In genomic region chr6:43115365-43115764, GRCh38 we compare ENCODE assay signal across 1 cellular context.
TF ChIP-seq lines count a peak whose summit lies in the region.

No MANE protein-coding gene starts in this region.

TF ChIP-seq in K562, 482 proteins besides CTCF, POLR2A, EP300 and RAD21 (continued from another document and continues in another):
- TF ChIP-seq ATF1 (CRISPR knock-in tag; IDR thresholded peaks at IDR 0.05): no peak
- TF ChIP-seq ATF1 (tag; IDR thresholded peaks at IDR 0.05): peak; percentile 9; the same call in 1 of the 2 replicates
- TF ChIP-seq ZBTB17 (CRISPR knock-in tag; IDR thresholded peaks at IDR 0.05): 0 out of 2 replicates have a peak, but pooled peaks have one; percentile 41
- TF ChIP-seq MAFK (IDR thresholded peaks at IDR 0.05; ENCODE audit: low read length): peak; percentile 43
- TF ChIP-seq NR4A1 (CRISPR knock-in tag; IDR thresholded peaks at IDR 0.05): no peak
- TF ChIP-seq NR4A1 (tag; IDR thresholded peaks at IDR 0.05): peak; percentile 86
- TF ChIP-seq ARID2 (IDR thresholded peaks at IDR 0.05): no peak
- no peak for TF ChIP-seq RBM25 (IDR thresholded peaks at IDR 0.05; ENCODE audit: low read depth, low read length, severe bottlenecking)
- no peak for TF ChIP-seq ZBTB40 (IDR thresholded peaks at IDR 0.05)
- TF ChIP-seq ZBTB40 (CRISPR knock-in tag; IDR thresholded peaks at IDR 0.05): no peak
- TF ChIP-seq ZKSCAN8 (CRISPR knock-in tag; IDR thresholded peaks at IDR 0.05): no peak; the same call in 1 of the 2 replicates
- TF ChIP-seq ZNF184 (CRISPR knock-in tag; IDR thresholded peaks at IDR 0.05): no peak
- TF ChIP-seq ZFP36 (IDR thresholded peaks at IDR 0.05; ENCODE audit: low read depth, low read length, partially characterized antibody): no peak
- no peak for TF ChIP-seq HOXB6 (CRISPR knock-in tag; IDR thresholded peaks at IDR 0.05; ENCODE audit: borderline replicate concordance)
- no peak for TF ChIP-seq DDX20 (tag; IDR thresholded peaks at IDR 0.05; ENCODE audit: low read depth)
- TF ChIP-seq CHAMP1 (IDR thresholded peaks at IDR 0.05): no peak
- TF ChIP-seq PTBP1 (IDR thresholded peaks at IDR 0.05; ENCODE audit: low read depth, low read length): no peak
- no peak for TF ChIP-seq FOXJ2 (tag; IDR thresholded peaks at IDR 0.05)
- 0 out of 4 replicates have a peak, but pooled peaks of 1 of the 2 experiments have one; percentile 58 for TF ChIP-seq UBTF (IDR thresholded peaks at IDR 0.05; ENCODE audit: borderline replicate concordance in 1 of 2, low read depth in 2 of 2, low read length in 2 of 2)
- TF ChIP-seq ZHX1 (conservative IDR thresholded peaks at IDR 0.05; ENCODE audit: low read length): no peak
- no peak for TF ChIP-seq ZBTB7A (IDR thresholded peaks at IDR 0.05; ENCODE audit: borderline replicate concordance, control insufficient read depth, low read depth, low read length)
- no peak for TF ChIP-seq BCOR (IDR thresholded peaks at IDR 0.05)
- TF ChIP-seq CTBP1 (IDR thresholded peaks at IDR 0.05; ENCODE audit: borderline replicate concordance): no peak; the same call in 1 of the 2 replicates
- TF ChIP-seq POLR3G (IDR thresholded peaks at IDR 0.05; ENCODE audit: extremely low read depth, insufficient read length, insufficient replicate concordance): no peak
- TF ChIP-seq ARID4B (CRISPR knock-in tag; IDR thresholded peaks at IDR 0.05): no peak
- no peak for TF ChIP-seq NCOA4 (IDR thresholded peaks at IDR 0.05; ENCODE audit: partially characterized antibody)
- TF ChIP-seq ZNF280A (IDR thresholded peaks at IDR 0.05; ENCODE audit: low read depth, partially characterized antibody): no peak
- TF ChIP-seq NEUROD1 (IDR thresholded peaks at IDR 0.05; ENCODE audit: borderline replicate concordance, low read depth, low read length, partially characterized antibody): no peak
- TF ChIP-seq ATF7 (IDR thresholded peaks at IDR 0.05): no peak
- no peak for TF ChIP-seq ZNF551 (CRISPR knock-in tag; IDR thresholded peaks at IDR 0.05)
- no peak for TF ChIP-seq SMAD3 (CRISPR knock-in tag; conservative IDR thresholded peaks at IDR 0.05)
- no peak for TF ChIP-seq GABPA (tag; conservative IDR thresholded peaks at IDR 0.05; ENCODE audit: low read depth)
- TF ChIP-seq ZEB2 (IDR thresholded peaks at IDR 0.05): peak; percentile 70
